Comparison of ENCODE assay signal across 1 cellular context in the genomic region with DNA sequence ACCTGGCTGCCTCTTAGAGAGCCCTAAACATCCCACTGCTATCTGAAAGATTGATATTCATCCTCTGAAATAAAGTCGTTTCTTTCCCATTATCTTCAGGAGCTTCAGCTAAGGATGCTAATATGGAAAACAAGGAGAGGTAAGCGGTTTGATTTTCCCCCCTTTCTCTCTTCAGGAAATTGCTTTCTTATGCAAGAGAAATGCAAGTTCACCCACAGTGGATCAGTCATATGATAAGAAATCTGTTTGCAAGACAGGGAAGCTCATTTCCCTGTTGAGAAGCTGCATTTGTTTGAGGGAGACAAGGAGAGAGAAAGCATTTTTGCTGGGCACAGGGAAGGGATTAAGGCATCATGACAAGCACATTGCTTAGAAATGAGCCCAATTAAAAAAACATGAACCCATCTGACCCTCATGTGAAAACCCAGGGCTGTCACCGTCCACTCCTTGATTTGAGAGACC.
A peak's percentile ranks its signal among the peaks of the same experiment; 100 is the strongest.
TF ChIP-seq lines count a peak whose summit lies in the region.

No MANE protein-coding gene starts in this region.

TF ChIP-seq in GM23338, 12 proteins besides CTCF, POLR2A, EP300 and RAD21 (continued from another document):
- TF ChIP-seq, protein P1, sequence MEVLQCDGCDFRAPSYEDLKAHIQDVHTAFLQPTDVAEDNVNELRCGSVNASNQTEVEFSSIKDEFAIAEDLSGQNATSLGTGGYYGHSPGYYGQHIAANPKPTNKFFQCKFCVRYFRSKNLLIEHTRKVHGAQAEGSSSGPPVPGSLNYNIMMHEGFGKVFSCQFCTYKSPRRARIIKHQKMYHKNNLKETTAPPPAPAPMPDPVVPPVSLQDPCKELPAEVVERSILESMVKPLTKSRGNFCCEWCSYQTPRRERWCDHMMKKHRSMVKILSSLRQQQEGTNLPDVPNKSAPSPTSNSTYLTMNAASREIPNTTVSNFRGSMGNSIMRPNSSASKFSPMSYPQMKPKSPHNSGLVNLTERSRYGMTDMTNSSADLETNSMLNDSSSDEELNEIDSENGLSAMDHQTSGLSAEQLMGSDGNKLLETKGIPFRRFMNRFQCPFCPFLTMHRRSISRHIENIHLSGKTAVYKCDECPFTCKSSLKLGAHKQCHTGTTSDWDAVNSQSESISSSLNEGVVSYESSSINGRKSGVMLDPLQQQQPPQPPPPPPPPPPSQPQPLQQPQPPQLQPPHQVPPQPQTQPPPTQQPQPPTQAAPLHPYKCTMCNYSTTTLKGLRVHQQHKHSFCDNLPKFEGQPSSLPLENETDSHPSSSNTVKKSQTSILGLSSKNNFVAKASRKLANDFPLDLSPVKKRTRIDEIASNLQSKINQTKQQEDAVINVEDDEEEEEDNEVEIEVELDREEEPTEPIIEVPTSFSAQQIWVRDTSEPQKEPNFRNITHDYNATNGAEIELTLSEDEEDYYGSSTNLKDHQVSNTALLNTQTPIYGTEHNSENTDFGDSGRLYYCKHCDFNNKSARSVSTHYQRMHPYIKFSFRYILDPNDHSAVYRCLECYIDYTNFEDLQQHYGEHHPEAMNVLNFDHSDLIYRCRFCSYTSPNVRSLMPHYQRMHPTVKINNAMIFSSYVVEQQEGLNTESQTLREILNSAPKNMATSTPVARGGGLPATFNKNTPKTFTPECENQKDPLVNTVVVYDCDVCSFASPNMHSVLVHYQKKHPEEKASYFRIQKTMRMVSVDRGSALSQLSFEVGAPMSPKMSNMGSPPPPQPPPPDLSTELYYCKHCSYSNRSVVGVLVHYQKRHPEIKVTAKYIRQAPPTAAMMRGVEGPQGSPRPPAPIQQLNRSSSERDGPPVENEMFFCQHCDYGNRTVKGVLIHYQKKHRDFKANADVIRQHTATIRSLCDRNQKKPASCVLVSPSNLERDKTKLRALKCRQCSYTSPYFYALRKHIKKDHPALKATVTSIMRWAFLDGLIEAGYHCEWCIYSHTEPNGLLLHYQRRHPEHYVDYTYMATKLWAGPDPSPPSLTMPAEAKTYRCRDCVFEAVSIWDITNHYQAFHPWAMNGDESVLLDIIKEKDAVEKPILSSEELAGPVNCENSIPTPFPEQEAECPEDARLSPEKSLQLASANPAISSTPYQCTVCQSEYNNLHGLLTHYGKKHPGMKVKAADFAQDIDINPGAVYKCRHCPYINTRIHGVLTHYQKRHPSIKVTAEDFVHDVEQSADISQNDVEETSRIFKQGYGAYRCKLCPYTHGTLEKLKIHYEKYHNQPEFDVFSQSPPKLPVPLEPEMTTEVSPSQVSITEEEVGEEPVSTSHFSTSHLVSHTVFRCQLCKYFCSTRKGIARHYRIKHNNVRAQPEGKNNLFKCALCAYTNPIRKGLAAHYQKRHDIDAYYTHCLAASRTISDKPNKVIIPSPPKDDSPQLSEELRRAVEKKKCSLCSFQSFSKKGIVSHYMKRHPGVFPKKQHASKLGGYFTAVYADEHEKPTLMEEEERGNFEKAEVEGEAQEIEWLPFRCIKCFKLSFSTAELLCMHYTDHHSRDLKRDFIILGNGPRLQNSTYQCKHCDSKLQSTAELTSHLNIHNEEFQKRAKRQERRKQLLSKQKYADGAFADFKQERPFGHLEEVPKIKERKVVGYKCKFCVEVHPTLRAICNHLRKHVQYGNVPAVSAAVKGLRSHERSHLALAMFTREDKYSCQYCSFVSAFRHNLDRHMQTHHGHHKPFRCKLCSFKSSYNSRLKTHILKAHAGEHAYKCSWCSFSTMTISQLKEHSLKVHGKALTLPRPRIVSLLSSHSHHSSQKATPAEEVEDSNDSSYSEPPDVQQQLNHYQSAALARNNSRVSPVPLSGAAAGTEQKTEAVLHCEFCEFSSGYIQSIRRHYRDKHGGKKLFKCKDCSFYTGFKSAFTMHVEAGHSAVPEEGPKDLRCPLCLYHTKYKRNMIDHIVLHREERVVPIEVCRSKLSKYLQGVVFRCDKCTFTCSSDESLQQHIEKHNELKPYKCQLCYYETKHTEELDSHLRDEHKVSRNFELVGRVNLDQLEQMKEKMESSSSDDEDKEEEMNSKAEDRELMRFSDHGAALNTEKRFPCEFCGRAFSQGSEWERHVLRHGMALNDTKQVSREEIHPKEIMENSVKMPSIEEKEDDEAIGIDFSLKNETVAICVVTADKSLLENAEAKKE (CRISPR knock-in tag; IDR thresholded peaks at IDR 0.05): peak; percentile 86
- TF ChIP-seq CREB1 (CRISPR knock-in tag; IDR thresholded peaks at IDR 0.05; ENCODE audit: low read depth): no peak; the same call in 1 of the 2 replicates
